In genomic region chr9:108002296-108003056, GRCh38 we compare ENCODE assay signal across 1 cellular context.
TF ChIP-seq lines count a peak whose summit lies in the region.

No MANE protein-coding gene starts in this region.

TF ChIP-seq in IMR-90, 13 proteins besides CTCF, POLR2A, EP300 and RAD21:
- TF ChIP-seq USF2 (IDR thresholded peaks at IDR 0.05; ENCODE audit: low read depth, low read length) (no peak), FOS (IDR thresholded peaks at IDR 0.05; ENCODE audit: low read depth, low read length) (no peak), CHD1 (IDR thresholded peaks at IDR 0.05; ENCODE audit: low read depth, low read length) (no peak), CEBPB (IDR thresholded peaks at IDR 0.05; ENCODE audit: low read depth, low read length) (no peak), SMC3 (IDR thresholded peaks at IDR 0.05; ENCODE audit: low read depth, low read length) (no peak), BHLHE40 (IDR thresholded peaks at IDR 0.05; ENCODE audit: low read depth, low read length) (no peak), RCOR1 (IDR thresholded peaks at IDR 0.05; ENCODE audit: insufficient replicate concordance, low read length) (no peak)
